Comparison of ENCODE assay signal across 1 cellular context in genomic region chr5:57085306-57086081, GRCh38.
A peak's percentile ranks its signal among the peaks of the same experiment; 100 is the strongest.
TF ChIP-seq lines count a peak whose summit lies in the region.

No MANE protein-coding gene starts in this region.

TF ChIP-seq in HEK293, 187 proteins besides CTCF, POLR2A, EP300 and RAD21:
- TF ChIP-seq PRDM10 (tag by site-specific recombination; IDR thresholded peaks at IDR 0.05) (peak; percentile 34; the same call in 1 of the 2 replicates), ZNF280D (tag by site-specific recombination; IDR thresholded peaks at IDR 0.05) (no peak)
